Comparison of ENCODE assay signal across 6 cellular contexts in genomic region chr17:80329421-80329820, GRCh38.
DNase-seq lines count a peak whose midpoint lies in the region; TF ChIP-seq lines count a peak whose summit lies in the region.
"Not testable (repeated sequence)": the region's sequence is repeated elsewhere in the genome, so short reads cannot be mapped to it uniquely, and the experiment has no call there.

No MANE protein-coding gene starts in this region.

- peak overlapping the region; percentile 15 for H3K27ac Mint-ChIP-seq in T-helper 2 cell treated with Interferon-gamma antibody and Interleukin-4, amounts not matched to agents 5 μg/mL and 100 μg/mL, for 36 hours
- H3K27ac Mint-ChIP-seq in activated CD4-positive, alpha-beta memory T cell treated with anti-CD3 and anti-CD28 coated beads, Interleukin-2, amount 10 ng/mL, durations not matched to agents 7 days and 5 days: peak overlapping the region; percentile 77
- H3K27ac Mint-ChIP-seq in activated T-helper 1 cell treated with anti-CD3 and anti-CD28 coated beads, Interleukin-12 subunit alpha, Interleukin-12 subunit beta, Interleukin-2, Interleukin-4 antibody, amounts not matched to agents 30 ng/mL and 10 ng/mL and 1 ng/mL, durations not matched to agents 14 hours and 24 hours and 36 hours: peak overlapping the region; percentile 74
- H3K27ac Mint-ChIP-seq in activated naive CD4-positive, alpha-beta T cell treated with anti-CD3 and anti-CD28 coated beads, Interleukin-2, amount 50 U/mL, for 24 hours: peak overlapping the region; percentile 36
- H3K27ac Mint-ChIP-seq in endothelial cell (ENCODE audit: unreplicated experiment) (peak overlapping the region; percentile 38), neural progenitor cell (peak overlapping the region; percentile 57)

- H3K27me3 Mint-ChIP-seq in T-helper 2 cell treated with Interferon-gamma antibody and Interleukin-4, amounts not matched to agents 5 μg/mL and 100 μg/mL, for 36 hours (ENCODE audit: low read depth); activated CD4-positive, alpha-beta memory T cell treated with anti-CD3 and anti-CD28 coated beads, Interleukin-2, amount 10 ng/mL, durations not matched to agents 7 days and 5 days; activated T-helper 1 cell treated with anti-CD3 and anti-CD28 coated beads, Interleukin-12 subunit alpha, Interleukin-12 subunit beta, Interleukin-2, Interleukin-4 antibody, amounts not matched to agents 30 ng/mL and 10 ng/mL and 1 ng/mL, durations not matched to agents 14 hours and 24 hours and 36 hours (ENCODE audit: insufficient read depth); activated naive CD4-positive, alpha-beta T cell treated with anti-CD3 and anti-CD28 coated beads, Interleukin-2, amount 50 U/mL, for 24 hours; endothelial cell (ENCODE audit: unreplicated experiment); neural progenitor cell (ENCODE audit: insufficient read depth, low read depth): not testable (repeated sequence)

- intact Hi-C loops in activated T-helper 1 cell treated with anti-CD3 and anti-CD28 coated beads, Interleukin-12 subunit alpha, Interleukin-12 subunit beta, Interleukin-2, Interleukin-4 antibody, amounts not matched to agents 30 ng/mL and 10 ng/mL and 1 ng/mL, durations not matched to agents 14 hours and 24 hours and 36 hours (cut with micrococcal nuclease): not testable (repeated sequence)

- not testable (repeated sequence) for H2AFZ ChIP-seq in neural progenitor cell (replicated peaks)

- not testable (repeated sequence) for TF ChIP-seq CTCF in endothelial cell (IDR thresholded peaks at IDR 0.05; ENCODE audit: unreplicated experiment); neural progenitor cell (IDR thresholded peaks at IDR 0.05)

- not testable (repeated sequence) for DNase-seq in T-helper 2 cell treated with Interferon-gamma antibody and Interleukin-4, amounts not matched to agents 5 μg/mL and 100 μg/mL, for 36 hours (ENCODE audit: low spot score); activated CD4-positive, alpha-beta memory T cell treated with anti-CD3 and anti-CD28 coated beads, Interleukin-2, amount 10 ng/mL, durations not matched to agents 7 days and 5 days; activated T-helper 1 cell treated with anti-CD3 and anti-CD28 coated beads, Interleukin-12 subunit alpha, Interleukin-12 subunit beta, Interleukin-2, Interleukin-4 antibody, amounts not matched to agents 30 ng/mL and 10 ng/mL and 1 ng/mL, durations not matched to agents 14 hours and 24 hours and 36 hours (ENCODE audit: low spot score); endothelial cell (ENCODE audit: low spot score); neural progenitor cell (ENCODE audit: low spot score)

- H3K4me2 ChIP-seq in neural progenitor cell: not testable (repeated sequence)

- H3K79me2 ChIP-seq in neural progenitor cell (ENCODE audit: low read depth): not testable (repeated sequence)

- not testable (repeated sequence) for H3K9ac ChIP-seq in neural progenitor cell

- not testable (repeated sequence) for H3K27me3 ChIP-seq in neural progenitor cell

- H3K9me3 ChIP-seq in neural progenitor cell (ENCODE audit: low read depth): not testable (repeated sequence)

- not testable (repeated sequence) for H4K20me1 ChIP-seq in neural progenitor cell (ENCODE audit: low read depth)

- not testable (repeated sequence) for H3F3A ChIP-seq in neural progenitor cell (ENCODE audit: low read depth)

- not testable (repeated sequence) for H3K27ac ChIP-seq in neural progenitor cell

- H3K4me1 ChIP-seq in neural progenitor cell: not testable (repeated sequence)

- POLR2A ChIA-PET in activated CD4-positive, alpha-beta memory T cell treated with anti-CD3 and anti-CD28 coated beads, Interleukin-2, amount 10 ng/mL, durations not matched to agents 7 days and 5 days (lab: Charles Lee): not testable (repeated sequence)

- CTCF ChIA-PET in activated CD4-positive, alpha-beta memory T cell treated with anti-CD3 and anti-CD28 coated beads, Interleukin-2, amount 10 ng/mL, durations not matched to agents 7 days and 5 days (lab: Charles Lee): not testable (repeated sequence)

- H3K36me3 Mint-ChIP-seq in T-helper 2 cell treated with Interferon-gamma antibody and Interleukin-4, amounts not matched to agents 5 μg/mL and 100 μg/mL, for 36 hours (ENCODE audit: low read depth): peaks cover 86% of the 10 kb centered on the region
- H3K36me3 Mint-ChIP-seq in activated CD4-positive, alpha-beta memory T cell treated with anti-CD3 and anti-CD28 coated beads, Interleukin-2, amount 10 ng/mL, durations not matched to agents 7 days and 5 days (ENCODE audit: low read depth): peaks cover 91% of the 10 kb centered on the region
- H3K36me3 Mint-ChIP-seq in activated T-helper 1 cell treated with anti-CD3 and anti-CD28 coated beads, Interleukin-12 subunit alpha, Interleukin-12 subunit beta, Interleukin-2, Interleukin-4 antibody, amounts not matched to agents 30 ng/mL and 10 ng/mL and 1 ng/mL, durations not matched to agents 14 hours and 24 hours and 36 hours (ENCODE audit: low read depth): peaks cover 82% of the 10 kb centered on the region
- peaks cover 32% of the 10 kb centered on the region for H3K36me3 Mint-ChIP-seq in activated naive CD4-positive, alpha-beta T cell treated with anti-CD3 and anti-CD28 coated beads, Interleukin-2, amount 50 U/mL, for 24 hours
- peaks cover 76% of the 10 kb centered on the region for H3K36me3 Mint-ChIP-seq in endothelial cell (ENCODE audit: low read depth, unreplicated experiment)
- H3K36me3 Mint-ChIP-seq in neural progenitor cell: peaks cover 41% of the 10 kb centered on the region

- H3K4me3 ChIP-seq in neural progenitor cell: not testable (repeated sequence)

- not testable (repeated sequence) for H3K9me3 Mint-ChIP-seq in T-helper 2 cell treated with Interferon-gamma antibody and Interleukin-4, amounts not matched to agents 5 μg/mL and 100 μg/mL, for 36 hours; activated CD4-positive, alpha-beta memory T cell treated with anti-CD3 and anti-CD28 coated beads, Interleukin-2, amount 10 ng/mL, durations not matched to agents 7 days and 5 days; activated T-helper 1 cell treated with anti-CD3 and anti-CD28 coated beads, Interleukin-12 subunit alpha, Interleukin-12 subunit beta, Interleukin-2, Interleukin-4 antibody, amounts not matched to agents 30 ng/mL and 10 ng/mL and 1 ng/mL, durations not matched to agents 14 hours and 24 hours and 36 hours; activated naive CD4-positive, alpha-beta T cell treated with anti-CD3 and anti-CD28 coated beads, Interleukin-2, amount 50 U/mL, for 24 hours; endothelial cell (ENCODE audit: unreplicated experiment); neural progenitor cell

- H3K4me1 Mint-ChIP-seq in T-helper 2 cell treated with Interferon-gamma antibody and Interleukin-4, amounts not matched to agents 5 μg/mL and 100 μg/mL, for 36 hours (ENCODE audit: low read depth): peaks cover 21% of the 10 kb centered on the region
- H3K4me1 Mint-ChIP-seq in activated CD4-positive, alpha-beta memory T cell treated with anti-CD3 and anti-CD28 coated beads, Interleukin-2, amount 10 ng/mL, durations not matched to agents 7 days and 5 days: peaks cover 53% of the 10 kb centered on the region
- peaks cover 38% of the 10 kb centered on the region for H3K4me1 Mint-ChIP-seq in activated T-helper 1 cell treated with anti-CD3 and anti-CD28 coated beads, Interleukin-12 subunit alpha, Interleukin-12 subunit beta, Interleukin-2, Interleukin-4 antibody, amounts not matched to agents 30 ng/mL and 10 ng/mL and 1 ng/mL, durations not matched to agents 14 hours and 24 hours and 36 hours (ENCODE audit: low read depth)
- H3K4me1 Mint-ChIP-seq in activated naive CD4-positive, alpha-beta T cell treated with anti-CD3 and anti-CD28 coated beads, Interleukin-2, amount 50 U/mL, for 24 hours; neural progenitor cell: not testable (repeated sequence)
- peaks cover 25% of the 10 kb centered on the region for H3K4me1 Mint-ChIP-seq in endothelial cell (ENCODE audit: unreplicated experiment)

- not testable (repeated sequence) for H3K36me3 ChIP-seq in neural progenitor cell

- H3K4me3 Mint-ChIP-seq in T-helper 2 cell treated with Interferon-gamma antibody and Interleukin-4, amounts not matched to agents 5 μg/mL and 100 μg/mL, for 36 hours; activated CD4-positive, alpha-beta memory T cell treated with anti-CD3 and anti-CD28 coated beads, Interleukin-2, amount 10 ng/mL, durations not matched to agents 7 days and 5 days; activated T-helper 1 cell treated with anti-CD3 and anti-CD28 coated beads, Interleukin-12 subunit alpha, Interleukin-12 subunit beta, Interleukin-2, Interleukin-4 antibody, amounts not matched to agents 30 ng/mL and 10 ng/mL and 1 ng/mL, durations not matched to agents 14 hours and 24 hours and 36 hours; activated naive CD4-positive, alpha-beta T cell treated with anti-CD3 and anti-CD28 coated beads, Interleukin-2, amount 50 U/mL, for 24 hours; neural progenitor cell: not testable (repeated sequence)
- peak overlapping the region; percentile 81 for H3K4me3 Mint-ChIP-seq in endothelial cell (ENCODE audit: unreplicated experiment)

Comparison
In these comparisons a context has a peak if more than half of its experiments do, and no peak if none do; other contexts are left out.
1. H3K27ac Mint-ChIP-seq: peak in every context shown above with its lines; median percentile 77 in activated CD4-positive, alpha-beta memory T cell treated with anti-CD3 and anti-CD28 coated beads, Interleukin-2, amount 10 ng/mL, durations not matched to agents 7 days and 5 days; 74 in activated T-helper 1 cell treated with anti-CD3 and anti-CD28 coated beads, Interleukin-12 subunit alpha, Interleukin-12 subunit beta, Interleukin-2, Interleukin-4 antibody, amounts not matched to agents 30 ng/mL and 10 ng/mL and 1 ng/mL, durations not matched to agents 14 hours and 24 hours and 36 hours; 57 in neural progenitor cell; 38 in endothelial cell; 36 in activated naive CD4-positive, alpha-beta T cell treated with anti-CD3 and anti-CD28 coated beads, Interleukin-2, amount 50 U/mL, for 24 hours; 15 in T-helper 2 cell treated with Interferon-gamma antibody and Interleukin-4, amounts not matched to agents 5 μg/mL and 100 μg/mL, for 36 hours.